In the genomic region with DNA sequence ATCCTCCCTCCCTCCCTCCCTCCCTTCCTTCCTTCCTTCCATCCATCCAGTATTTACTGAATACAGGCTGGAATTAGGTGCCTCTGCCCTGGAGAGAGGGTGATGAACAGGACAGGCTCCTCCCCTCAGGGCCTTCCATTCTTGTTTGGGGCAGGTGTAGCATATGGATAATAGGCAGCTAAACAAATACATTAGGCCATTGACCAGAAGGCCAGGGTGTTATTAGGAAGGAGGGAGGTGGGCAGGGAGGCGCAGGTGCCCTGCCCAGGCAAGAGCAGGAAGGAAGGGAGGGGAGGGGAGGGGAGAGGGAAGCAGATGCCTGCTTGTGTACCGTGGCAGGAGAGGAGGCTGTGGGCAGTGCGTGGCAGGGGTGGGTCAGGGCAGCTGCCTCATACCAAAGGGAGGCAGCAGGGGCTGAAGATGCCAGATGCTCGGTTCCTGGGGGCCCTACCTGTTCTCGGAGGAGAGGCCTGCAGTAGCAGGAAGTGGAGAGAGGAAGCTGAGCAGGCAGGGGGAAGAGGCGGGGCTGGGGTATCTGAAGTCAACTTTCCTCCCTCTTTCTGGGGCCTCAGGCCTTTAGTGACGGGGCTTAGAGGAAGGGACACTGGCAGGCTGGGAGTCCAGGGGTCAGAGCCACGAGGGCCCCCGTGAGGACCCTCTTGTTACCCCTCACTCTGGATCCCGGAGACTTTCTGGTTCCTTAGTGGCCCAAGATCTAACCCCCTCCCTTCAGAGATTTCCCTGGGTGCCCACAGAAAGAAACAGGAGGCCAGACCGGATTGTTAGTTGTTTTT, we compare ENCODE assay signal across 8 cellular contexts. TPM values are rescaled to one million over a fixed set of nuclear protein-coding genes. Genes with fewer than 3 reads are reported as not detected.
DNase-seq lines count a peak whose midpoint lies in the region; ATAC-seq and TF ChIP-seq lines count a peak whose summit lies in the region.

A gene with protein sequence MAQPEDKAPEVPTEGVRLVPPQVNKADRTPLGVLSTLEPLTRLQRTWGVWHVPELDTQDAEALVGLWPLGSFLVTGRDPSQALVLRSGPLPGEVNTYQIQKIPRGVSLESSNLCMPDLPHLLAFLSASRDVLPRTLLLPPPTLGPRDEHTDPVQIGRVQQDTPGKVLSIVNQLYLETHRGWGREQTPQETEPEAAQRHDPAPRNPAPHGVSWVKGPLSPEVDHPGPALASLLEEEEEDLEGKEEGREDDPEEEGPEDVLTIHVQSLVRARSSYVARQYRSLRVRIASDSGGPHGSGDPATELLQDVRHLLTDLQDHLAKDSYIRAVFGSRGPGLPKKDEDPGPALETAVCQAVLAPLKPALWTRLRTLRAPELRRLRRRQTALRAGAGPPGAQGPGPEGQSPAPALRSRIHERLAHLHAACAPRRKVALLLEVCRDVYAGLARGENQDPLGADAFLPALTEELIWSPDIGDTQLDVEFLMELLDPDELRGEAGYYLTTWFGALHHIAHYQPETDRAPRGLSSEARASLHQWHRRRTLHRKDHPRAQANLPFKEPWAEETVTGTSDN (minus strand): TSS at position 495 of the 794 bp plus-strand sequence. CDS start 1,533 bp downstream, outside the sequence.

- H3K4me3 ChIP-seq in coronary artery = peak within 1 kb of the TSS; percentile 38

- H3K4me1 Mint-ChIP-seq in natural killer cell = peaks cover 21 to 30% of the 10 kb centered on the region in 2 donors
- H3K4me1 Mint-ChIP-seq in type B pancreatic cell (ENCODE audit: unreplicated experiment) = peaks cover 4% of the 10 kb centered on the region

- H3K4me3 Mint-ChIP-seq in natural killer cell = peak within 1 kb of the TSS; percentile 82
- H3K4me3 Mint-ChIP-seq in type B pancreatic cell = no peak within 1 kb of the TSS

- H3K27ac Mint-ChIP-seq in natural killer cell (peak within 1 kb of the TSS; percentile 94 to 97), type B pancreatic cell (peak within 1 kb of the TSS; percentile 15)

- H3K9me3 Mint-ChIP-seq in natural killer cell (no peaks in the 10 kb centered on the region), type B pancreatic cell (no peaks in the 10 kb centered on the region)

- DNase-seq in NCI-H2081 (lab: John Stamatoyannopoulos, UW) = peak; percentile 91 to 97
- no peak for DNase-seq in coronary artery (ENCODE audit: low spot score)
- peak; percentile 56 for DNase-seq in natural killer cell
- no peak for DNase-seq in type B pancreatic cell (ENCODE audit: extremely low spot score, unreplicated experiment)
- no peak for DNase-seq in cerebellar cortex (ENCODE audit: low spot score)

- H3K36me3 Mint-ChIP-seq in natural killer cell (no peaks in the 10 kb centered on the region), type B pancreatic cell (no peaks in the 10 kb centered on the region)

- intact Hi-C loops in natural killer cell (cut with micrococcal nuclease) = loop anchor here (1.0 kb wide), 1 partner anchor 21 kb away; a partner anchor contains a TSS

- H3K27me3 Mint-ChIP-seq in natural killer cell (ENCODE audit: low read depth in 2 of 2) = no peaks in the 10 kb centered on the region
- no peaks in the 10 kb centered on the region for H3K27me3 Mint-ChIP-seq in type B pancreatic cell

- peak; percentile 60 for ATAC-seq in GM19452 (IDR thresholded peaks at IDR 0.05; ENCODE audit: unreplicated experiment)
- peak; percentile 74 to 87 (median 82) for ATAC-seq in natural killer cell
- no peak for ATAC-seq in GM19463 (IDR thresholded peaks at IDR 0.05; ENCODE audit: unreplicated experiment)

- H3K27ac ChIP-seq in VCaP (peak within 1 kb of the TSS; percentile 91), coronary artery (peak within 1 kb of the TSS in 1 of 2 donors; percentile 49)

- TF ChIP-seq CTCF in VCaP (conservative IDR thresholded peaks at IDR 0.05) = no peak
- no peak for TF ChIP-seq CTCF in coronary artery (IDR thresholded peaks at IDR 0.05)
- TF ChIP-seq CTCF in natural killer cell (IDR thresholded peaks at IDR 0.05) = no peak
- no peak for TF ChIP-seq CTCF in type B pancreatic cell (conservative IDR thresholded peaks at IDR 0.05)

RNA-seq across cellular contexts. Expression of the gene that starts here (rescaled TPM):
- total RNA-seq in natural killer cell (10 to 100 TPM; 59.7 to 65.6 (median 59.7) TPM), type B pancreatic cell (ENCODE audit: low replicate concordance) (1.7 and 3.4 TPM in 2 replicates)

Comparison
In these comparisons a context has a peak if more than half of its experiments do, and no peak if none do; other contexts are left out.
1. RNA of the gene that starts here (total RNA-seq): 59.7 to 65.6 TPM in natural killer cell; 1.7 to 3.4 TPM in type B pancreatic cell; every median in the first group is over 10 times any median in the second.
2. DNase-seq: peak in NCI-H2081 (2 of 2) and natural killer cell (single experiment); none in coronary artery (single experiment), type B pancreatic cell (single experiment) and cerebellar cortex (single experiment).